ENCODE assay signal across 8 cellular contexts in genomic region chr13:99656843-99657506, GRCh38. TPM values are rescaled to one million over a fixed set of nuclear protein-coding genes. Genes with fewer than 3 reads are reported as not detected.
DNase-seq lines count a peak whose midpoint lies in the region; FAIRE-seq and TF ChIP-seq lines count a peak whose summit lies in the region.

No MANE protein-coding gene starts in this region.

- CTCF ChIA-PET in GM10248 (lab: Yijun Ruan, JAX) = interaction anchor here (0.5 to 6.6 kb wide), 46 partner anchors 8 to 1471 kb away, joined by 3 to 62 read pairs (median 4); partner anchors contain the start of gene GGACT

- peaks cover 50% of the 10 kb centered on the region for H3K4me1 Mint-ChIP-seq in brain

- peak; percentile 17 for DNase-seq in NCI-H510A treated with DMSO at 0.1 percent for 48 hours (lab: John Stamatoyannopoulos, UW)
- no peak for DNase-seq in NCI-H510A (lab: John Stamatoyannopoulos, UW)
- peak; percentile 82 for DNase-seq in NCI-H2171 treated with DMSO at 0.1 percent for 48 hours (lab: John Stamatoyannopoulos, UW)
- peak; percentile 29 for DNase-seq in pons (ENCODE audit: low spot score)
- DNase-seq in frontal cortex (ENCODE audit: low spot score in 2 of 2) = no peak
- DNase-seq in GM10248 (ENCODE audit: extremely low spot score) = no peak
- no peak for DNase-seq in COLO668 (lab: John Stamatoyannopoulos, UW; ENCODE audit: unreplicated experiment)

- POLR2A ChIA-PET in GM10248 (lab: Yijun Ruan, JAX) = interaction anchor here (0.5 kb wide), 1 partner anchor 360 kb away, joined by 5 read pairs; no protein-coding TSS in a partner anchor

- H3K4me3 Mint-ChIP-seq in brain = peak overlapping the region; percentile 55 to 87 (median 82)

- H3K9me3 Mint-ChIP-seq in brain = no peaks in the 10 kb centered on the region

- H3K27ac Mint-ChIP-seq in brain = peak overlapping the region; percentile 88 to 98 (median 92)

- no peak for FAIRE-seq in frontal cortex (lab: Jason Lieb, UNC)

- no peaks in the 10 kb centered on the region for H3K36me3 Mint-ChIP-seq in brain

- H3K27me3 Mint-ChIP-seq in brain = peaks cover 16% of the 10 kb centered on the region

- TF ChIP-seq CTCF in brain (conservative IDR thresholded peaks at IDR 0.05) (no peak), GM10248 (IDR thresholded peaks at IDR 0.05; ENCODE audit: control extremely low read depth, extremely low read depth, low read depth, missing control alignments) (no peak)

RNA-seq across cellular contexts. Expression of gene CLYBL, which starts 50.5 kb away (rescaled TPM):
- polyA plus RNA-seq in brain (ENCODE audit: insufficient read depth, low read depth, low replicate concordance) = 9.5 TPM
- 2.4 TPM for total RNA-seq in frontal cortex

Comparison
In these comparisons a context has a peak if more than half of its experiments do, and no peak if none do; other contexts are left out.
1. DNase-seq: peak in NCI-H510A treated with DMSO at 0.1 percent for 48 hours (single experiment), NCI-H2171 treated with DMSO at 0.1 percent for 48 hours (single experiment) and pons (single experiment); none in NCI-H510A (single experiment), frontal cortex (0 of 2), GM10248 (single experiment) and COLO668 (single experiment).